8 cellular contexts compared by ENCODE assay signal in genomic region chr17:75109407-75110236, GRCh38. TPM values are rescaled to one million over a fixed set of nuclear protein-coding genes. Genes with fewer than 3 reads are reported as not detected.
DNase-seq lines count a peak whose midpoint lies in the region; ATAC-seq, FAIRE-seq and TF ChIP-seq lines count a peak whose summit lies in the region.

Gene ARMC7, plus strand, starts transcription at chr17:75109969. Its CDS starts 320 bp downstream, at chr17:75110289.

- H3K36me3 ChIP-seq in neuron (ENCODE audit: insufficient read depth, low read length): no peaks in the 10 kb centered on the region

- H3K27me3 ChIP-seq in foreskin keratinocyte: peaks cover 10% of the 10 kb centered on the region
- no peaks in the 10 kb centered on the region for H3K27me3 ChIP-seq in neuron (ENCODE audit: insufficient read depth, low read length)

- peak within 1 kb of the TSS; percentile 98 for H2AFZ ChIP-seq in neuron (ENCODE audit: low read depth, low read length)

- H3K4me1 ChIP-seq in foreskin keratinocyte: no peaks in the 10 kb centered on the region
- peaks cover 14% of the 10 kb centered on the region for H3K4me1 ChIP-seq in neuron (ENCODE audit: insufficient read depth, low read length)

- peak; percentile 5 for TF ChIP-seq CTCF in foreskin keratinocyte (conservative IDR thresholded peaks at IDR 0.05)

- no peak within 1 kb of the TSS for H3K27ac ChIP-seq in foreskin keratinocyte

- peak within 1 kb of the TSS; percentile 90 for H3K4me3 ChIP-seq in neuron (ENCODE audit: low read length)

- ATAC-seq in foreskin keratinocyte: peak; percentile 69

- no peak for FAIRE-seq in H54 (lab: Jason Lieb, UNC)

- no peaks in the 10 kb centered on the region for H3K9me3 ChIP-seq in neuron (ENCODE audit: low read length)

- TF ChIP-seq POLR2A in H54 (IDR thresholded peaks at IDR 0.05; ENCODE audit: low read depth, low read length): peak; percentile 84

- DNase-seq in Daoy (ENCODE audit: low read depth) (peak; percentile 91), H54 (ENCODE audit: insufficient read length, low spot score) (peak; percentile 98), M059J (ENCODE audit: low read depth) (peak; percentile 83), SHP77 (lab: John Stamatoyannopoulos, UW) (peak; percentile 88 to 94), foreskin keratinocyte (peak in 1 of 2 donors; percentile 63), stromal cell of bone marrow (ENCODE audit: low read depth) (peak; percentile 58)
- peak; percentile 87 for DNase-seq in activated effector memory CD4-positive, alpha-beta T cell treated with Interleukin-2 at 50 U/mL for 16 hours

RNA-seq across cellular contexts. Expression of gene ARMC7, which starts in this region (rescaled TPM):
- total RNA-seq in Daoy (2014; rRNA removed; shearing (Covaris generic)): 2.6 and 3.6 TPM in 2 replicates
- 4.8 and 6.1 TPM in 2 replicates for total RNA-seq in M059J (2014; rRNA removed; shearing (Covaris generic))
- 3.5 and 4.4 TPM in 2 replicates for total RNA-seq in foreskin keratinocyte
- polyA plus RNA-seq in foreskin keratinocyte: 5.8 and 6.5 TPM in 2 replicates
